8 cellular contexts compared by ENCODE assay signal in the genomic region with DNA sequence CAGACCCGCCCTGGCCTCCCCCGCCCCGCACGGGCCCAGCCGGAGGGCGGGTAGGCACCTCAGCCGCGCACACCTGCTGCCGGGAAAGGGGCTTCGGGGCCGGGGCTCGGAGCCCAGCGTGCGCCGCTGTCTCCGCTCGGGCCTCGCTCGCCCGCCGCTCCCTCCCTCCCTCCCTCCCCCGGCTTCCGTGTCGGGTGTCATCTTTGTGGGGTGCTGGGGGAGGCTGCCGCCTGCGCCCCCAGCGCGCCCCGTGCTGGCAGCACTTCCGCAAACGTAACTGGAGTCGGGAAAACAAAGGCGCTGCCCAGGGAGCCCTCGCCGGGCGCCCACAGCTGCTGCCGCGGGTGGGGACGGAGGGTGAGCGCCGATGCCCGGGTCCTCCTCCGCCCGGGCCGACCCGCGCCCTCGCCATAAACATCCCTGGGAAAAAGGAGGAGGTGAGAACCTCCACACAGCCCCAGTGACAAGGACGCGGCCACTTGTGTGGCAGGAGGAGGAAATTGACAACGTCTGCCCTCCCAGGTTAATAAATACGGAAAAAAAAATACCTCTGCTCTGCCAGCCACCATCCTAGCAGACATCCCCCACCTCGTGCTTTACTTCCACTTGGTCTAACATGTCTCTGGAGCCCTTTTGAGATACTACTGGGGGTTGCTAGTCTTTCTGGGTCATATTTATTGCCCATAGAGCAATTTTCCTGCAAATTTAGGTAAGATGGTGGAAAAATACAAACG. TPM values are rescaled to one million over a fixed set of nuclear protein-coding genes. Genes with fewer than 3 reads are reported as not detected.
DNase-seq lines count a peak whose midpoint lies in the region; ATAC-seq, FAIRE-seq and TF ChIP-seq lines count a peak whose summit lies in the region.

No MANE protein-coding gene starts in this region.

- H3K27me3 ChIP-seq in astrocyte (ENCODE audit: insufficient read depth, low read length) = peaks cover 25% of the 10 kb centered on the region

- H3K36me3 ChIP-seq in KOPT-K1 (ENCODE audit: insufficient read depth, low read length) = no peaks in the 10 kb centered on the region
- no peaks in the 10 kb centered on the region for H3K36me3 ChIP-seq in astrocyte (ENCODE audit: insufficient read depth, low read length)

- peak; percentile 62 for ATAC-seq in GM21737 (IDR thresholded peaks at IDR 0.05; ENCODE audit: unreplicated experiment)
- ATAC-seq in T-cell (replicated peaks in 1 of 4) = peak; percentile 59 to 80 (median 75)

- peaks cover 7% of the 10 kb centered on the region for H3K4me1 ChIP-seq in astrocyte (ENCODE audit: insufficient read depth, low read length)

- H3K9me3 Mint-ChIP-seq in T-cell (no peaks in the 10 kb centered on the region), astrocyte (ENCODE audit: unreplicated experiment) (no peaks in the 10 kb centered on the region)

- H3K4me3 ChIP-seq in astrocyte (ENCODE audit: insufficient read depth, low read depth, low read length) (peak overlapping the region; percentile 50), iPS-11a (ENCODE audit: low read depth, low read length) (peak overlapping the region; percentile 70), skeletal muscle cell (ENCODE audit: low read depth, low read length) (peak overlapping the region; percentile 55)

- H4K20me1 ChIP-seq in astrocyte (ENCODE audit: insufficient read depth, low read length) = no peaks in the 10 kb centered on the region

- H3K27ac ChIP-seq in KOPT-K1 (ENCODE audit: low read depth, low read length, poor library complexity, severe bottlenecking) = peak overlapping the region; percentile 94
- no peak overlapping the region for H3K27ac ChIP-seq in astrocyte (ENCODE audit: low read depth, low read length)

- peak overlapping the region; percentile 87 to 88 (median 87) for H3K4me3 Mint-ChIP-seq in T-cell
- peak overlapping the region; percentile 82 for H3K4me3 Mint-ChIP-seq in astrocyte (ENCODE audit: unreplicated experiment)

- H3K4me1 Mint-ChIP-seq in T-cell (peaks cover 48 to 53% (median 53%) of the 10 kb centered on the region in 3 donors), astrocyte (ENCODE audit: low read depth, unreplicated experiment) (peaks cover 3% of the 10 kb centered on the region)

- H3K36me3 Mint-ChIP-seq in T-cell (peaks cover 6% of the 10 kb centered on the region), astrocyte (ENCODE audit: low read depth, unreplicated experiment) (no peaks in the 10 kb centered on the region)

- H3K4me2 ChIP-seq in astrocyte (ENCODE audit: low read length) = peak overlapping the region; percentile 87

- H3K27me3 Mint-ChIP-seq in T-cell (no peaks in the 10 kb centered on the region), astrocyte (ENCODE audit: low read depth, unreplicated experiment) (peaks cover 15% of the 10 kb centered on the region)

- CTCF ChIA-PET in T-cell (lab: Charles Lee) = no interaction called here

- peak overlapping the region; percentile 60 for H2AFZ ChIP-seq in astrocyte (ENCODE audit: low read depth, low read length)

- H3K9ac ChIP-seq in astrocyte (ENCODE audit: low read length) = peak overlapping the region; percentile 58

- H3K27ac Mint-ChIP-seq in T-cell (peak overlapping the region; percentile 94 to 96), astrocyte (ENCODE audit: unreplicated experiment) (no peak overlapping the region)

- in situ Hi-C loops in G401 (cut with HindIII; ENCODE audit: low sequenced_read_pairs) = no loop called here

- H3K9me3 ChIP-seq in KOPT-K1 (ENCODE audit: insufficient read depth, low read length, poor library complexity, severe bottlenecking) (no peaks in the 10 kb centered on the region), astrocyte (ENCODE audit: insufficient read depth, low read depth, low read length) (no peaks in the 10 kb centered on the region)

- no peak for FAIRE-seq in astrocyte (lab: Jason Lieb, UNC)

- no peaks in the 10 kb centered on the region for H3K79me2 ChIP-seq in astrocyte (ENCODE audit: insufficient read depth, low read length)

- no peak for TF ChIP-seq CTCF in astrocyte (IDR thresholded peaks at IDR 0.05; ENCODE audit: insufficient read depth, low read depth, low read length)

- DNase-seq in G401 (ENCODE audit: low spot score) (peak; percentile 63), T-cell (peak; percentile 63 to 86 (median 79)), astrocyte (ENCODE audit: low read depth) (peak; percentile 10), skeletal muscle cell (ENCODE audit: low read depth) (no peak), KG1 (lab: John Stamatoyannopoulos, UW) (no peak)

- POLR2A ChIA-PET in T-cell (lab: Charles Lee) = no interaction called here

RNA-seq across cellular contexts. Expression of a gene that starts 0.6 kb away (rescaled TPM):
- total RNA-seq in G401 (2014; rRNA removed; shearing (Covaris generic)) = 0.71 TPM in 1 of 2 replicates, not detected in the other
- 10 to 100 TPM; 42.3 to 47.4 (median 44.4) TPM for total RNA-seq in T-cell
- 2.6 and 2.7 TPM in 2 replicates for total RNA-seq in astrocyte

Comparison
In these comparisons a context has a peak if more than half of its experiments do, and no peak if none do; other contexts are left out.
1. DNase-seq: peak in G401 (single experiment), T-cell (34 of 34) and astrocyte (single experiment); none in skeletal muscle cell (single experiment) and KG1 (single experiment).
2. RNA of a gene that starts 0.6 kb away (total RNA-seq): 42.3 to 47.4 TPM in T-cell; 2.6 to 2.7 TPM in astrocyte and 0.71 TPM in G401; every median in the first group is over 10 times any median in the second.
3. Peak in every context shown above with its lines, with median percentiles within 50 percentile points of each other: H3K4me3 ChIP-seq.